Comparison of ENCODE assay signal across 14 cellular contexts in genomic region chr7:11474902-11475585, GRCh38.
"Had no signal": no experiment of that assay in that cellular context is flagged by ENCODE, and none has a peak within 500 bp of the region (broad histone marks: within the 10 kb centered on the region; RNA-seq: fewer than 3 reads in every experiment).

No MANE protein-coding gene starts in this region.

- H3K4me3 ChIP-seq: heart right ventricle, left ventricle myocardium inferior, prostate gland, sigmoid colon, upper lobe of right lung had no signal

- DNase-seq: activated CD4-positive, alpha-beta T cell treated with anti-CD3 and anti-CD28 coated beads, Interleukin-2, amount 50 U/mL, for 1 hour; activated CD4-positive, CD25-positive, alpha-beta regulatory T cell; activated naive CD4-positive, alpha-beta T cell treated with anti-CD3 and anti-CD28 coated beads, Interleukin-2, amount 10 ng/mL, durations not matched to agents 7 days and 5 days; dermis blood vessel endothelial cell; heart right ventricle; left ventricle myocardium inferior; occipital lobe; sigmoid colon; stimulated activated CD4-positive, alpha-beta T cell treated with anti-CD3 and anti-CD28 coated beads, Interleukin-2, amount 100 ng/mL, for 24 hours; stimulated activated naive B cell treated with anti-CD40 and anti-IgM and Interleukin-4, amounts not matched to agents 10 μg/mL and 1 μg/mL and 100 μg/mL, for 72 hours; substantia nigra; upper lobe of right lung had no signal

- H3K27me3 ChIP-seq: heart right ventricle, sigmoid colon, upper lobe of right lung had no signal

- H3K36me3 ChIP-seq: heart right ventricle, left ventricle myocardium inferior, prostate gland, sigmoid colon, upper lobe of right lung had no signal

- H3K9me3 ChIP-seq: heart right ventricle, left ventricle myocardium inferior, prostate gland, sigmoid colon, upper lobe of right lung had no signal

- H3K4me1 ChIP-seq: heart right ventricle, left ventricle myocardium inferior, prostate gland, sigmoid colon, upper lobe of right lung had no signal

- H3K27ac ChIP-seq: heart right ventricle, left ventricle myocardium inferior, prostate gland, sigmoid colon, upper lobe of right lung had no signal

- ATAC-seq: heart right ventricle; natural killer cell treated with Interleukin-12 subunit alpha and Interleukin-12 subunit beta and Interleukin-15 and Interleukin-18, amount 100 ng/mL, for 72 hours; stimulated activated naive B cell treated with anti-CD40 and anti-IgM and Interleukin-4, amounts not matched to agents 10 μg/mL and 1 μg/mL and 100 μg/mL, for 72 hours; upper lobe of right lung had no signal
